In genomic region chr7:158421394-158421793, GRCh38 we compare ENCODE assay signal across 22 cellular contexts.
DNase-seq lines count a peak whose midpoint lies in the region; FAIRE-seq and TF ChIP-seq lines count a peak whose summit lies in the region.
"Had no signal": no experiment of that assay in that cellular context is flagged by ENCODE, and none has a peak within 500 bp of the region (broad histone marks: within the 10 kb centered on the region; RNA-seq: fewer than 3 reads in every experiment).

No MANE protein-coding gene starts in this region.

- H3K36me3 Mint-ChIP-seq in brain (peaks cover 25% of the 10 kb centered on the region), nephron (ENCODE audit: low read depth) (no peaks in the 10 kb centered on the region)
- H3K36me3 Mint-ChIP-seq: CD14-positive monocyte; CD8-positive, alpha-beta memory T cell had no signal

- H3K9me3 Mint-ChIP-seq in brain (peaks cover 0 to 76% (median 0%) of the 10 kb centered on the region in 5 experiments), nephron (peaks cover 10% of the 10 kb centered on the region)
- H3K9me3 Mint-ChIP-seq: CD4-positive, alpha-beta T cell; CD8-positive, alpha-beta memory T cell had no signal

- no peak for TF ChIP-seq POLR2A in GM12891 (IDR thresholded peaks at IDR 0.05; ENCODE audit: low read depth, low read length)

- peak overlapping the region in 3 of 5 experiments; percentile 24 to 76 (median 56) for H3K27ac Mint-ChIP-seq in brain
- peak overlapping the region; percentile 35 to 72 (median 62) for H3K27ac Mint-ChIP-seq in nephron
- H3K27ac Mint-ChIP-seq: CD14-positive monocyte; CD4-positive, alpha-beta T cell; CD8-positive, alpha-beta memory T cell; HFFc6 had no signal

- no peak for TF ChIP-seq CTCF in brain (conservative IDR thresholded peaks at IDR 0.05)
- no peak for TF ChIP-seq CTCF in nephron (IDR thresholded peaks at IDR 0.05; ENCODE audit: unreplicated experiment in 3 of 3)

- H3K4me3 Mint-ChIP-seq in brain: no peak overlapping the region
- H3K4me3 Mint-ChIP-seq in nephron: no peak overlapping the region
- H3K4me3 Mint-ChIP-seq: CD14-positive monocyte; CD4-positive, alpha-beta T cell; CD8-positive, alpha-beta memory T cell; HFFc6 had no signal

- H3K4me1 Mint-ChIP-seq in brain (peaks cover 13% of the 10 kb centered on the region), nephron (peaks cover 12% of the 10 kb centered on the region)
- H3K4me1 Mint-ChIP-seq: CD8-positive, alpha-beta memory T cell had no signal

- DNase-seq in NCI-H524 (lab: John Stamatoyannopoulos, UW) (peak; percentile 22 to 52), NCI-H524 treated with DMSO at 0.1 percent for 48 hours (lab: John Stamatoyannopoulos, UW) (no peak), superior temporal gyrus (ENCODE audit: extremely low spot score) (peak; percentile 69), GM12891 (ENCODE audit: insufficient read length, low spot score) (no peak), NCI-H345 treated with DMSO at 0.1 percent for 48 hours (lab: John Stamatoyannopoulos, UW; ENCODE audit: unreplicated experiment) (no peak)
- DNase-seq: 8988T; ACHN; AML-193; BE2C; CD4-positive, alpha-beta T cell; CD8-positive, alpha-beta memory T cell; DMS153; DND-41; GOT3; HFFc6 had no signal

- FAIRE-seq in GM12891 (lab: Jason Lieb, UNC): no peak
- FAIRE-seq: A549, D721Med, G401.6, H54 had no signal

- H3K27me3 Mint-ChIP-seq in brain (no peaks in the 10 kb centered on the region), nephron (ENCODE audit: low read depth) (peaks cover 20% of the 10 kb centered on the region)
- H3K27me3 Mint-ChIP-seq: CD4-positive, alpha-beta T cell had no signal

TF ChIP-seq in GM12891, 5 proteins besides CTCF, POLR2A, EP300 and RAD21:
- TF ChIP-seq TAF1 (IDR thresholded peaks at IDR 0.05; ENCODE audit: low read depth, low read length) (no peak), PAX5 (IDR thresholded peaks at IDR 0.05; ENCODE audit: insufficient read depth, low read length, severe bottlenecking) (no peak), POU2F2 (IDR thresholded peaks at IDR 0.05; ENCODE audit: low read depth, low read length) (no peak), SPI1 (IDR thresholded peaks at IDR 0.05; ENCODE audit: low read depth, low read length) (no peak)

Comparison
In these comparisons a context has a peak if more than half of its experiments do, and no peak if none do; other contexts are left out.
1. DNase-seq: peak in NCI-H524 (2 of 2) and superior temporal gyrus (single experiment); none in NCI-H524 treated with DMSO at 0.1 percent for 48 hours (single experiment), GM12891 (single experiment) and NCI-H345 treated with DMSO at 0.1 percent for 48 hours (single experiment).